In the genomic region with DNA sequence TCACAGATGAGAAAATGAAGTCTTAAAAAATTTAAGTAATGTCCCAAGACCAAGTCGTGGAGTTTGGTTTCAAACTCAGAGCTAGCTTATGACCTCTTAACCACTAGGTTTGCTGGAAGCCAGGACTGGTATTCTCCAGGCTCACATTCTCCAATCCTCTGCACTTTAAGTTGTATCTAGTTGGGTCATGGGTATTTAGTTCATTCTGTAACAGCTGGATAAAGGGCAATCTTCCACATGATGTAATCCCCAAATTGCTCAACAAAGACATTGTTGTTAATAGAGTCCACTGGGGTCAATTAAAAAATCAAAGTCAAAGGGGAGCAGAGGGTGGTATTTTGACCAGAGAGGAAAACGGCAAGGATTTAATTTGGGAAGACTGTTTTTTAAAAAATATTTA, we compare ENCODE assay signal across 17 cellular contexts. TPM values are rescaled to one million over a fixed set of nuclear protein-coding genes. Genes with fewer than 3 reads are reported as not detected.
DNase-seq lines count a peak whose midpoint lies in the region; ATAC-seq and TF ChIP-seq lines count a peak whose summit lies in the region.
"Had no signal": no experiment of that assay in that cellular context is flagged by ENCODE, and none has a peak within 500 bp of the region (broad histone marks: within the 10 kb centered on the region; RNA-seq: fewer than 3 reads in every experiment).

No MANE protein-coding gene starts in this region.

- CTCF ChIA-PET in WTC11 (lab: Charles Lee) = interaction anchor here (0.9 to 3.9 kb wide), 11 partner anchors 18 to 321 kb away, joined by 3 to 46 read pairs (median 6); partner anchors contain the start of genes GAS2L3 and SLC17A8

- H3K9me3 Mint-ChIP-seq in WTC11 = peaks cover 20% of the 10 kb centered on the region; the same call in 1 of the 2 replicates
- H3K9me3 Mint-ChIP-seq in stimulated activated naive CD8-positive, alpha-beta T cell treated with anti-CD3 and anti-CD28 coated beads, Interleukin-15, amount 100 ng/mL, for 72 hours = no peaks in the 10 kb centered on the region
- H3K9me3 Mint-ChIP-seq: IgD-negative memory B cell had no signal

- no peak overlapping the region for H3K4me3 Mint-ChIP-seq in WTC11
- H3K4me3 Mint-ChIP-seq in stimulated activated naive CD8-positive, alpha-beta T cell treated with anti-CD3 and anti-CD28 coated beads, Interleukin-15, amount 100 ng/mL, for 72 hours = no peak overlapping the region
- H3K4me3 Mint-ChIP-seq: IgD-negative memory B cell had no signal

- no peaks in the 10 kb centered on the region for H3K27me3 ChIP-seq in lower lobe of right lung (ENCODE audit: low read depth)
- H3K27me3 ChIP-seq: neutrophil had no signal

- DNase-seq in COLO829 (ENCODE audit: low spot score) = peak; percentile 65
- no peak for DNase-seq in WTC11 (ENCODE audit: low spot score)
- DNase-seq in fibroblast of villous mesenchyme (ENCODE audit: low read depth) = peak; percentile 26
- no peak for DNase-seq in lower lobe of right lung
- DNase-seq in stimulated activated naive CD8-positive, alpha-beta T cell treated with anti-CD3 and anti-CD28 coated beads, Interleukin-15, amount 100 ng/mL, for 72 hours = no peak
- no peak for DNase-seq in activated gamma-delta T cell (lab: John Stamatoyannopoulos, UW)
- DNase-seq: C1 segment of cervical spinal cord, glutamatergic neuron, MM.1S, NCI-H1436 treated with DMSO at 0.1 percent for 48 hours, NCI-H526 had no signal

- ATAC-seq in WTC11 (no peak), lower lobe of right lung (peak; percentile 54 to 62), GM21717 (IDR thresholded peaks at IDR 0.05; ENCODE audit: unreplicated experiment) (no peak), HG02798 (IDR thresholded peaks at IDR 0.05; ENCODE audit: poor library complexity, unreplicated experiment) (no peak)
- no peak for ATAC-seq in stimulated activated naive CD8-positive, alpha-beta T cell treated with anti-CD3 and anti-CD28 coated beads, Interleukin-15, amount 100 ng/mL, for 72 hours

- no peaks in the 10 kb centered on the region for H3K27me3 Mint-ChIP-seq in WTC11 (ENCODE audit: low read depth)
- no peaks in the 10 kb centered on the region for H3K27me3 Mint-ChIP-seq in stimulated activated naive CD8-positive, alpha-beta T cell treated with anti-CD3 and anti-CD28 coated beads, Interleukin-15, amount 100 ng/mL, for 72 hours
- H3K27me3 Mint-ChIP-seq: IgD-negative memory B cell had no signal

- no peaks in the 10 kb centered on the region for H3K9me3 ChIP-seq in lower lobe of right lung
- H3K9me3 ChIP-seq: neutrophil, thoracic aorta had no signal

- H3K4me3 ChIP-seq in fibroblast of villous mesenchyme (ENCODE audit: low read depth, low read length) (no peak overlapping the region), lower lobe of right lung (no peak overlapping the region)
- H3K4me3 ChIP-seq: thoracic aorta had no signal

- no peaks in the 10 kb centered on the region for H3K36me3 Mint-ChIP-seq in WTC11
- H3K36me3 Mint-ChIP-seq: IgD-negative memory B cell had no signal

- no peak overlapping the region for H3K27ac Mint-ChIP-seq in WTC11
- H3K27ac Mint-ChIP-seq in stimulated activated naive CD8-positive, alpha-beta T cell treated with anti-CD3 and anti-CD28 coated beads, Interleukin-15, amount 100 ng/mL, for 72 hours = no peak overlapping the region
- H3K27ac Mint-ChIP-seq: IgD-negative memory B cell had no signal

- H3K36me3 ChIP-seq in lower lobe of right lung = no peaks in the 10 kb centered on the region
- H3K36me3 ChIP-seq: neutrophil, thoracic aorta had no signal

- POLR2A ChIA-PET in WTC11 (lab: Charles Lee) = interaction anchor here (0.6 kb wide), 1 partner anchor 185 kb away, joined by 5 read pairs; no protein-coding TSS in a partner anchor

- H3K27ac ChIP-seq in lower lobe of right lung = no peak overlapping the region
- H3K27ac ChIP-seq: epithelial cell of prostate, neutrophil, thoracic aorta had no signal

- peaks cover 5% of the 10 kb centered on the region; the same call in 1 of the 2 replicates for H3K4me1 Mint-ChIP-seq in WTC11
- H3K4me1 Mint-ChIP-seq in stimulated activated naive CD8-positive, alpha-beta T cell treated with anti-CD3 and anti-CD28 coated beads, Interleukin-15, amount 100 ng/mL, for 72 hours = no peaks in the 10 kb centered on the region
- H3K4me1 Mint-ChIP-seq: IgD-negative memory B cell had no signal

- TF ChIP-seq CTCF in WTC11 (IDR thresholded peaks at IDR 0.05) (no peak), fibroblast of villous mesenchyme (IDR thresholded peaks at IDR 0.05; ENCODE audit: insufficient read depth, low read depth, low read length) (no peak), lower lobe of right lung (IDR thresholded peaks at IDR 0.05) (no peak)

- intact Hi-C loops in lower lobe of right lung (cut with DNase I) = no loop called here

- no peaks in the 10 kb centered on the region for H3K4me1 ChIP-seq in lower lobe of right lung

TF ChIP-seq in WTC11, 78 proteins besides CTCF, POLR2A, EP300 and RAD21:
- TF ChIP-seq EMX1 (CRISPR knock-in tag; IDR thresholded peaks at IDR 0.05) (no peak), ZNF317 (CRISPR knock-in tag; IDR thresholded peaks at IDR 0.05; ENCODE audit: borderline replicate concordance, low read depth) (no peak), GABPB1 (CRISPR knock-in tag; IDR thresholded peaks at IDR 0.05) (peak; percentile 70)

RNA-seq across cellular contexts. Expression of gene GAS2L3, which starts 17.8 kb away (rescaled TPM):
- total RNA-seq in WTC11 (2021) (14.8 to 20.1 TPM (median 17.3 TPM) in 3 replicates), fibroblast of villous mesenchyme (24.5 and 38.0 TPM in 2 replicates), lower lobe of right lung (19.4 TPM)

Comparison
In these comparisons a context has a peak if more than half of its experiments do, and no peak if none do; other contexts are left out.
1. DNase-seq: peak in COLO829 (single experiment) and fibroblast of villous mesenchyme (single experiment); none in WTC11 (single experiment), lower lobe of right lung (single experiment), stimulated activated naive CD8-positive, alpha-beta T cell treated with anti-CD3 and anti-CD28 coated beads, Interleukin-15, amount 100 ng/mL, for 72 hours (0 of 2) and activated gamma-delta T cell (single experiment).
2. ATAC-seq: peak in lower lobe of right lung (2 of 2); none in WTC11 (single experiment), GM21717 (single experiment), stimulated activated naive CD8-positive, alpha-beta T cell treated with anti-CD3 and anti-CD28 coated beads, Interleukin-15, amount 100 ng/mL, for 72 hours (single experiment) and HG02798 (single experiment).